8 cellular contexts compared by ENCODE assay signal in genomic region chr11:11849127-11849746, GRCh38. TPM values are rescaled to one million over a fixed set of nuclear protein-coding genes. Genes with fewer than 3 reads are reported as not detected.
DNase-seq lines count a peak whose midpoint lies in the region; ATAC-seq and TF ChIP-seq lines count a peak whose summit lies in the region.

No MANE protein-coding gene starts in this region.

- no peaks in the 10 kb centered on the region for H3K36me3 Mint-ChIP-seq in WTC11
- H3K36me3 Mint-ChIP-seq in chondrocyte (ENCODE audit: low read depth): no peaks in the 10 kb centered on the region

- H2AFZ ChIP-seq in ACC112 (ENCODE audit: low read length, unreplicated experiment): no peak overlapping the region

- H3K4me3 ChIP-seq in ACC112 (ENCODE audit: low read depth, low read length): peak overlapping the region; percentile 24; the same call in 1 of the 2 replicates

- DNase-seq in NCI-H1694 treated with DMSO at 0.1 percent for 48 hours (lab: John Stamatoyannopoulos, UW): peak; percentile 30
- peak; percentile 44 for DNase-seq in WTC11 (ENCODE audit: low spot score)
- no peak for DNase-seq in chondrocyte (ENCODE audit: low spot score)
- peak; percentile 65 to 75 for DNase-seq in lung microvascular endothelial cell (ENCODE audit: low read depth in 2 of 2)
- peak; percentile 24 to 31 for DNase-seq in stimulated activated CD8-positive, alpha-beta memory T cell treated with anti-CD3 and anti-CD28 coated beads, Interleukin-2, amount 100 ng/mL, for 48 hours (ENCODE audit: low read depth in 2 of 2)

- H3K27ac Mint-ChIP-seq in WTC11 (peak overlapping the region; percentile 10; the same call in 1 of the 2 replicates), chondrocyte (ENCODE audit: unreplicated experiment) (peak overlapping the region; percentile 83)

- TF ChIP-seq CTCF in WTC11 (IDR thresholded peaks at IDR 0.05): 0 out of 2 replicates have a peak, but pooled peaks have one; percentile 23
- TF ChIP-seq CTCF in chondrocyte (IDR thresholded peaks at IDR 0.05): peak; percentile 79

- H3K4me1 Mint-ChIP-seq in WTC11 (peaks cover 46% of the 10 kb centered on the region), chondrocyte (ENCODE audit: low read depth) (peaks cover 51% of the 10 kb centered on the region)

- H3K27ac ChIP-seq in ACC112 (ENCODE audit: low read depth, low read length): peak overlapping the region; percentile 16

- H3K27me3 Mint-ChIP-seq in WTC11 (ENCODE audit: low read depth): no peaks in the 10 kb centered on the region
- H3K27me3 Mint-ChIP-seq in chondrocyte (ENCODE audit: low read depth): no peaks in the 10 kb centered on the region

- ATAC-seq in GM18498 (IDR thresholded peaks at IDR 0.05; ENCODE audit: unreplicated experiment): peak; percentile 83
- peak; percentile 65 for ATAC-seq in HG02870 (IDR thresholded peaks at IDR 0.05; ENCODE audit: unreplicated experiment)
- peak; percentile 96 for ATAC-seq in WTC11

- H3K79me2 ChIP-seq in ACC112 (ENCODE audit: control insufficient read depth, insufficient read depth, low read length, unreplicated experiment): peaks cover 95% of the 10 kb centered on the region

- no peaks in the 10 kb centered on the region for H3K27me3 ChIP-seq in ACC112 (ENCODE audit: insufficient read depth, low read length)

- no peaks in the 10 kb centered on the region for H3K36me3 ChIP-seq in ACC112 (ENCODE audit: insufficient read depth, low read length)

- no peaks in the 10 kb centered on the region for H3K9me3 Mint-ChIP-seq in WTC11
- no peaks in the 10 kb centered on the region for H3K9me3 Mint-ChIP-seq in chondrocyte (ENCODE audit: low read depth)

- POLR2A ChIA-PET in WTC11 (lab: Charles Lee): no interaction called here

- CTCF ChIA-PET in WTC11 (lab: Charles Lee): interaction anchor here (0.5 to 1.7 kb wide), 13 partner anchors 8 to 915 kb away, joined by 3 to 7 read pairs (median 4); partner anchors contain the start of gene GALNT18

- peaks cover 43% of the 10 kb centered on the region for H3K4me1 ChIP-seq in ACC112 (ENCODE audit: control insufficient read depth, insufficient read depth, low read length, unreplicated experiment)

- H3K4me3 Mint-ChIP-seq in WTC11 (no peak overlapping the region), chondrocyte (ENCODE audit: unreplicated experiment) (peak overlapping the region; percentile 19)

TF ChIP-seq in WTC11, 78 proteins besides CTCF, POLR2A, EP300 and RAD21:
- TF ChIP-seq ZNF396 (CRISPR knock-in tag; IDR thresholded peaks at IDR 0.05; ENCODE audit: borderline replicate concordance) (no peak), SP1 (CRISPR knock-in tag; conservative IDR thresholded peaks at IDR 0.05) (no peak), ZNF532 (CRISPR knock-in tag; IDR thresholded peaks at IDR 0.05; ENCODE audit: borderline replicate concordance) (no peak), STAT6 (CRISPR knock-in tag; conservative IDR thresholded peaks at IDR 0.05; ENCODE audit: low read depth) (no peak), MXD4 (CRISPR knock-in tag; IDR thresholded peaks at IDR 0.05; ENCODE audit: borderline replicate concordance) (no peak), HMGA2 (CRISPR knock-in tag; IDR thresholded peaks at IDR 0.05) (no peak), NFYB (CRISPR knock-in tag; conservative IDR thresholded peaks at IDR 0.05; ENCODE audit: low read depth) (no peak), USF2 (CRISPR knock-in tag; IDR thresholded peaks at IDR 0.05) (no peak), MYBL2 (CRISPR knock-in tag; IDR thresholded peaks at IDR 0.05) (no peak), EMX1 (CRISPR knock-in tag; IDR thresholded peaks at IDR 0.05) (no peak), TEAD1 (CRISPR knock-in tag; IDR thresholded peaks at IDR 0.05) (no peak), ZNF671 (CRISPR knock-in tag; IDR thresholded peaks at IDR 0.05) (no peak), E2F5 (CRISPR knock-in tag; IDR thresholded peaks at IDR 0.05) (no peak)
- TF ChIP-seq, protein P1, sequence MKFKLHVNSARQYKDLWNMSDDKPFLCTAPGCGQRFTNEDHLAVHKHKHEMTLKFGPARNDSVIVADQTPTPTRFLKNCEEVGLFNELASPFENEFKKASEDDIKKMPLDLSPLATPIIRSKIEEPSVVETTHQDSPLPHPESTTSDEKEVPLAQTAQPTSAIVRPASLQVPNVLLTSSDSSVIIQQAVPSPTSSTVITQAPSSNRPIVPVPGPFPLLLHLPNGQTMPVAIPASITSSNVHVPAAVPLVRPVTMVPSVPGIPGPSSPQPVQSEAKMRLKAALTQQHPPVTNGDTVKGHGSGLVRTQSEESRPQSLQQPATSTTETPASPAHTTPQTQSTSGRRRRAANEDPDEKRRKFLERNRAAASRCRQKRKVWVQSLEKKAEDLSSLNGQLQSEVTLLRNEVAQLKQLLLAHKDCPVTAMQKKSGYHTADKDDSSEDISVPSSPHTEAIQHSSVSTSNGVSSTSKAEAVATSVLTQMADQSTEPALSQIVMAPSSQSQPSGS (CRISPR knock-in tag; IDR thresholded peaks at IDR 0.05; ENCODE audit: borderline replicate concordance, low read depth): no peak
TF ChIP-seq in WTC11: peak in this region for 0.

RNA-seq across cellular contexts. Expression of gene USP47, which starts 7.5 kb away (rescaled TPM):
- total RNA-seq in WTC11 (2021): 18.3 to 20.4 TPM (median 19.7 TPM) in 3 replicates
- 44.4 to 54.8 TPM (median 47.8 TPM) in 3 replicates for total RNA-seq in chondrocyte
- total RNA-seq in lung microvascular endothelial cell: 44.9 and 59.1 TPM in 2 replicates
